ENCODE assay signal across 16 cellular contexts in the genomic region with DNA sequence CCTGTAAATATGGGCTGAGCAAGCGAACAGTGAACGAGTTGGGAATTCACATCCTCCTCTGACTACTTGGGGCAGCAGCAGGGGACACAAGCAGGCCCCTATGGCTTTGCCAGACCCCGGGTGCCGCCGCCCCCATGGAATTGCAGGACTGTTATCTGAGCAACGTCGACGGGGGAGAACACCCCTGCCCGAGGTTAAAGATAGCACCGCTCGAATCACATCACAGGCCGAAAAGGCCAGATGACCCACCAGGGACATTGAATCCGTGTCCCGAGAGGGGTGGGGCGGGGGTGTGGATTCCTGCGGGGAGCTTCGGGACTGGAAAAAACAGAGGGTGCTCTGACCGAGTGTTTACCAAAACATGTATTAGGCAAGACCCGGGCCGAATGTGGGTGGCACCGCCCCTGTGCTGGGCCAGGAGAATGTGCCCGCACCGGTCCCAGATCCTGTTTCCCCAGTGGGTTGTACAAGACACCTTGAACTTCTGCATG. TPM values are rescaled to one million over a fixed set of nuclear protein-coding genes. Genes with fewer than 3 reads are reported as not detected.
DNase-seq lines count a peak whose midpoint lies in the region; ATAC-seq and TF ChIP-seq lines count a peak whose summit lies in the region.
"Had no signal": no experiment of that assay in that cellular context is flagged by ENCODE, and none has a peak within 500 bp of the region (broad histone marks: within the 10 kb centered on the region; RNA-seq: fewer than 3 reads in every experiment).

No MANE protein-coding gene starts in this region.

- peak overlapping the region; percentile 20 for H3K27ac ChIP-seq in RWPE2 (ENCODE audit: poor library complexity, severe bottlenecking)
- peak overlapping the region; percentile 50 to 87 (median 72) for H3K27ac ChIP-seq in heart left ventricle
- H3K27ac ChIP-seq in lower lobe of right lung, result peak overlapping the region; percentile 82
- no peak overlapping the region for H3K27ac ChIP-seq in gastroesophageal sphincter
- H3K27ac ChIP-seq: testis had no signal

- intact Hi-C loops in heart left ventricle (cut with DNase I), result loop anchor here in 3 of 10 donors (5.0 kb wide), 1 partner anchor 68 kb away; no protein-coding TSS in a partner anchor
- intact Hi-C loops in lower lobe of right lung (cut with DNase I), result no loop called here

- H3K27me3 ChIP-seq in RWPE2 (ENCODE audit: insufficient read depth, poor library complexity, severe bottlenecking), result no peaks in the 10 kb centered on the region
- H3K27me3 ChIP-seq in heart left ventricle, result no peaks in the 10 kb centered on the region
- no peaks in the 10 kb centered on the region for H3K27me3 ChIP-seq in lower lobe of right lung (ENCODE audit: low read depth)
- H3K27me3 ChIP-seq in gastroesophageal sphincter, result no peaks in the 10 kb centered on the region
- H3K27me3 ChIP-seq: testis had no signal

- DNase-seq in RWPE2 (ENCODE audit: low spot score) (no peak), heart left ventricle (peak in 4 of 5 donors; percentile 45 to 83 (median 60)), lower lobe of right lung (peak; percentile 89), ureter (ENCODE audit: low spot score) (peak; percentile 92), GOT3 (lab: John Stamatoyannopoulos, UW) (no peak), NCI-H446 treated with DMSO at 0.1 percent for 48 hours (lab: John Stamatoyannopoulos, UW) (no peak)
- DNase-seq: activated CD4-positive, alpha-beta T cell treated with anti-CD3 and anti-CD28 coated beads, Interleukin-2, amount 50 U/mL, for 1 hour; activated T-cell treated with anti-CD3 and anti-CD28 coated beads, Interleukin-2, amount 50 U/mL, for 1 hour; GF-D8; KBM-7; kidney glomerular epithelial cell; NCI-H1105; testis had no signal

- no peak for TF ChIP-seq EP300 in gastroesophageal sphincter (IDR thresholded peaks at IDR 0.05)

- TF ChIP-seq POLR2A in heart left ventricle (IDR thresholded peaks at IDR 0.05) (peak in 1 of 2 donors; percentile 57), gastroesophageal sphincter (IDR thresholded peaks at IDR 0.05) (no peak)

- H3K4me1 ChIP-seq in RWPE2 (ENCODE audit: insufficient read depth, poor library complexity, severe bottlenecking) (peaks cover 4% of the 10 kb centered on the region), heart left ventricle (peaks cover 0 to 46% (median 12%) of the 10 kb centered on the region in 12 donors), lower lobe of right lung (peaks cover 9% of the 10 kb centered on the region), gastroesophageal sphincter (peaks cover 0 to 21% (median 0%) of the 10 kb centered on the region in 3 donors)
- H3K4me1 ChIP-seq: testis had no signal

- H3K9me3 ChIP-seq in RWPE2 (ENCODE audit: severe bottlenecking), result no peaks in the 10 kb centered on the region
- H3K9me3 ChIP-seq in heart left ventricle, result no peaks in the 10 kb centered on the region
- H3K9me3 ChIP-seq in lower lobe of right lung, result no peaks in the 10 kb centered on the region
- no peaks in the 10 kb centered on the region for H3K9me3 ChIP-seq in gastroesophageal sphincter
- H3K9me3 ChIP-seq: testis had no signal

- ATAC-seq in RWPE2 (ENCODE audit: low read depth) (peak; percentile 58; the same call in 2 of the 3 replicates), heart left ventricle (peak; percentile 60 to 86 (median 76)), lower lobe of right lung (peak; percentile 91 to 93), gastroesophageal sphincter (no peak)
- ATAC-seq: activated naive CD4-positive, alpha-beta T cell treated with anti-CD3 and anti-CD28 coated beads, Interleukin-2, amount 50 U/mL, for 72 hours; Panc1 had no signal

- peaks cover 4% of the 10 kb centered on the region for H3K36me3 ChIP-seq in RWPE2 (ENCODE audit: low read depth)
- H3K36me3 ChIP-seq in heart left ventricle, result peaks cover 0 to 29% (median 12%) of the 10 kb centered on the region in 9 donors
- peaks cover 21% of the 10 kb centered on the region for H3K36me3 ChIP-seq in lower lobe of right lung
- H3K36me3 ChIP-seq in gastroesophageal sphincter, result peaks cover 0 to 28% of the 10 kb centered on the region in 2 donors

- H3K4me3 ChIP-seq in RWPE2 (ENCODE audit: severe bottlenecking) (no peak overlapping the region), heart left ventricle (peak overlapping the region in 1 of 12 donors; percentile 12), lower lobe of right lung (peak overlapping the region; percentile 11), gastroesophageal sphincter (no peak overlapping the region)
- H3K4me3 ChIP-seq: testis had no signal

- WGBS in heart left ventricle, 4 donors, result 29 to 51% (median 39%) methylated on average over 22 to 23 of the region's 23 CpGs
- 59% methylated on average over 14 of the region's 23 CpGs; no CpG with 5 or more reads in 1 of the 2 donors for WGBS in gastroesophageal sphincter (ENCODE audit: low coverage in 1 of 2), 2 donors

- TF ChIP-seq CTCF in RWPE2 (IDR thresholded peaks at IDR 0.05; ENCODE audit: poor library complexity, severe bottlenecking), result no peak
- TF ChIP-seq CTCF in heart left ventricle (IDR thresholded peaks at IDR 0.05), result no peak
- no peak for TF ChIP-seq CTCF in lower lobe of right lung (IDR thresholded peaks at IDR 0.05)
- no peak for TF ChIP-seq CTCF in gastroesophageal sphincter (IDR thresholded peaks at IDR 0.05)

RNA-seq across cellular contexts. Expression of a gene that starts 9.1 kb away (rescaled TPM):
- 10 to 100 TPM; 30.7 to 94.0 (median 41.8) TPM for total RNA-seq in heart left ventricle
- 10 to 100 TPM; 28.4 to 28.5 TPM for polyA plus RNA-seq in heart left ventricle
- 13.3 TPM for total RNA-seq in lower lobe of right lung
- total RNA-seq in ureter, result 12.2 TPM
- 10 to 100 TPM; 14.1 to 23.9 (median 15.3) TPM for total RNA-seq in gastroesophageal sphincter

RNA-seq across cellular contexts. Expression of a gene that starts 30.9 kb away (rescaled TPM):
- 10 to 100 TPM in 1 of 9 donors, 1 to 10 TPM in 8; 3.7 to 13.6 (median 7.0) TPM for total RNA-seq in heart left ventricle
- polyA plus RNA-seq in heart left ventricle, result 1 to 10 TPM; 4.0 to 8.6 TPM
- total RNA-seq in lower lobe of right lung, result 14.6 TPM
- total RNA-seq in ureter, result 13.1 TPM
- total RNA-seq in gastroesophageal sphincter, result 1 to 10 TPM; 3.6 to 7.9 (median 5.1) TPM

Comparison
In these comparisons a context has a peak if more than half of its experiments do, and no peak if none do; other contexts are left out.
1. DNase-seq: peak in heart left ventricle (4 of 5), lower lobe of right lung (single experiment) and ureter (single experiment); none in RWPE2 (single experiment), GOT3 (single experiment) and NCI-H446 treated with DMSO at 0.1 percent for 48 hours (single experiment).
2. H3K27ac ChIP-seq: peak in RWPE2 (single experiment), heart left ventricle (12 of 12) and lower lobe of right lung (single experiment); none in gastroesophageal sphincter (0 of 4).